In genomic region chr3:197394464-197395321, GRCh38 we compare ENCODE assay signal across 8 cellular contexts.
A peak's percentile ranks its signal among the peaks of the same experiment; 100 is the strongest.
DNase-seq lines count a peak whose midpoint lies in the region; ATAC-seq, FAIRE-seq and TF ChIP-seq lines count a peak whose summit lies in the region.

No MANE protein-coding gene starts in this region.

- H3K36me3 Mint-ChIP-seq in activated naive CD4-positive, alpha-beta T cell treated with anti-CD3 and anti-CD28 coated beads, Interleukin-2, amount 10 ng/mL, durations not matched to agents 7 days and 5 days: no peaks in the 10 kb centered on the region

- peak; percentile 93 for ATAC-seq in GM18909 (IDR thresholded peaks at IDR 0.05; ENCODE audit: poor library complexity, unreplicated experiment)
- ATAC-seq in HG03521 (IDR thresholded peaks at IDR 0.05; ENCODE audit: unreplicated experiment): peak; percentile 87

- CTCF ChIA-PET in activated naive CD4-positive, alpha-beta T cell treated with anti-CD3 and anti-CD28 coated beads, Interleukin-2, amount 10 ng/mL, durations not matched to agents 7 days and 5 days (lab: Charles Lee): interaction anchor here (0.8 to 1.4 kb wide), 2 partner anchors 68 to 138 kb away, joined by 3 read pairs; no protein-coding TSS in a partner anchor

- no peak for TF ChIP-seq CTCF in D721Med (IDR thresholded peaks at IDR 0.05; ENCODE audit: insufficient read depth, missing control alignments)

- no peak overlapping the region for H3K4me3 Mint-ChIP-seq in activated naive CD4-positive, alpha-beta T cell treated with anti-CD3 and anti-CD28 coated beads, Interleukin-2, amount 10 ng/mL, durations not matched to agents 7 days and 5 days

- H3K9me3 Mint-ChIP-seq in activated naive CD4-positive, alpha-beta T cell treated with anti-CD3 and anti-CD28 coated beads, Interleukin-2, amount 10 ng/mL, durations not matched to agents 7 days and 5 days: no peaks in the 10 kb centered on the region

- no peak for FAIRE-seq in D721Med (lab: Jason Lieb, UNC)

- peaks cover 25% of the 10 kb centered on the region for H3K27me3 Mint-ChIP-seq in activated naive CD4-positive, alpha-beta T cell treated with anti-CD3 and anti-CD28 coated beads, Interleukin-2, amount 10 ng/mL, durations not matched to agents 7 days and 5 days

- peak overlapping the region; percentile 52 for H3K27ac Mint-ChIP-seq in activated naive CD4-positive, alpha-beta T cell treated with anti-CD3 and anti-CD28 coated beads, Interleukin-2, amount 10 ng/mL, durations not matched to agents 7 days and 5 days

- H3K4me1 Mint-ChIP-seq in activated naive CD4-positive, alpha-beta T cell treated with anti-CD3 and anti-CD28 coated beads, Interleukin-2, amount 10 ng/mL, durations not matched to agents 7 days and 5 days: no peaks in the 10 kb centered on the region

- DNase-seq in activated naive CD4-positive, alpha-beta T cell treated with anti-CD3 and anti-CD28 coated beads, Interleukin-2, amount 10 ng/mL, durations not matched to agents 7 days and 5 days: peak; percentile 22
- DNase-seq in islet precursor cell: peak; percentile 85
- DNase-seq in stimulated activated CD8-positive, alpha-beta memory T cell treated with anti-CD3 and anti-CD28 coated beads, Interleukin-4, amount 100 ng/mL, for 48 hours: peak; percentile 74
- no peak for DNase-seq in D721Med (ENCODE audit: insufficient read length, low spot score)
- DNase-seq in NCI-H128 (lab: John Stamatoyannopoulos, UW; ENCODE audit: unreplicated experiment): no peak
- DNase-seq in NK-92 (lab: John Stamatoyannopoulos, UW; ENCODE audit: unreplicated experiment): no peak

Comparison
In these comparisons a context has a peak if more than half of its experiments do, and no peak if none do; other contexts are left out.
1. DNase-seq: peak in activated naive CD4-positive, alpha-beta T cell treated with anti-CD3 and anti-CD28 coated beads, Interleukin-2, amount 10 ng/mL, durations not matched to agents 7 days and 5 days (single experiment), islet precursor cell (single experiment) and stimulated activated CD8-positive, alpha-beta memory T cell treated with anti-CD3 and anti-CD28 coated beads, Interleukin-4, amount 100 ng/mL, for 48 hours (single experiment); none in D721Med (single experiment), NCI-H128 (single experiment) and NK-92 (single experiment).